In the genomic region with DNA sequence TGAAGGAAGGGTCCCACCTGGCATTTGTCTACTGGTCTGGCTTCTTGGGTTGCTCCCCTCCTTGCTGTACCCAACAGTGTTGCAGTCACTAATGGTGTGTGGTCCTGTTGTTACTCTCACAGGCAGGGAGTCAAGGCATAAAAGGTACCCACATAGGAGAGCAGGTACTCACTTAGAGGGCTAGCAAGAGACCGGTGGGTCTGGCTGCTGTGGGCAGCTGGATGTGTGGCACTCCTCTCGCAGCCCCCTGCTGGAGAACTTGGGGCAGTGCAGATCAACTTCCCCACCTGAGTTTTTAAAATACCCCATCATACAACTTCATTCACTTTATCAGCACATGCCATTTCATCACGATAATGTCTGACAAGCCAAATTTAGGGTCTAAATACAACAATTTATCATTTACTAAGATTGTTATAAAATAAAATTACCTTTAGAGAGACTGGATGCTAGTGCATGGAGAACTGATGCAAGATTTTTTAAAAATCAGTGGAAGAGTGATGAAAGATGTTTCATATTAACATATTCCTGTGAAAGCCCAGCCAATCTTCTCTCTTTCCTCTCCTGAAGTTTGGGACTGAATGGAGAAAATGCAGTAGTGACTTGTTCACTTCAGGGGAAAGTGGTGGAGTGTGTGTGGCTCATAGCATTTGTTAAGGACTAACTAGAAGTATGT, we compare ENCODE assay signal across 8 cellular contexts. TPM values are rescaled to one million over a fixed set of nuclear protein-coding genes. Genes with fewer than 3 reads are reported as not detected.
DNase-seq lines count a peak whose midpoint lies in the region; ATAC-seq and TF ChIP-seq lines count a peak whose summit lies in the region.

No MANE protein-coding gene starts in this region.

- 9 to 29% methylated on average over 3 of the region's 3 CpGs for WGBS in sigmoid colon, 2 donors

- H3K27me3 ChIP-seq in HL-60 (ENCODE audit: insufficient read depth, poor library complexity, severe bottlenecking) (no peaks in the 10 kb centered on the region), sigmoid colon (no peaks in the 10 kb centered on the region)

- no peak for TF ChIP-seq EP300 in sigmoid colon (IDR thresholded peaks at IDR 0.05)

- intact Hi-C loops in cardiac septum (cut with DNase I) = loop anchor here (1.0 to 5.0 kb wide), 2 partner anchors 115 to 132 kb away; no protein-coding TSS in a partner anchor
- intact Hi-C loops in sigmoid colon (cut with DNase I) = loop anchor here (1.0 kb wide), 1 partner anchor 132 kb away; no protein-coding TSS in a partner anchor

- H3K36me3 Mint-ChIP-seq in activated naive CD4-positive, alpha-beta T cell treated with anti-CD3 and anti-CD28 coated beads, Interleukin-2, amount 50 U/mL, for 72 hours = no peaks in the 10 kb centered on the region

- peak overlapping the region in 1 of 2 donors; percentile 5 for H3K27ac Mint-ChIP-seq in activated naive CD4-positive, alpha-beta T cell treated with anti-CD3 and anti-CD28 coated beads, Interleukin-2, amount 50 U/mL, for 72 hours

- POLR2A ChIA-PET in RWPE1 (lab: Yijun Ruan, JAX; ENCODE audit: low non-redundant PET) = no interaction called here

- no peaks in the 10 kb centered on the region for H3K9me3 Mint-ChIP-seq in activated naive CD4-positive, alpha-beta T cell treated with anti-CD3 and anti-CD28 coated beads, Interleukin-2, amount 50 U/mL, for 72 hours

- H3K27ac ChIP-seq in HL-60 (replicated peaks) (no peak overlapping the region), RWPE1 (no peak overlapping the region), sigmoid colon (no peak overlapping the region)

- DNase-seq in NCI-H82 (lab: John Stamatoyannopoulos, UW) (peak; percentile 82), NCI-H82 treated with DMSO at 0.1 percent for 48 hours (lab: John Stamatoyannopoulos, UW; ENCODE audit: unreplicated experiment) (no peak), HL-60 (ENCODE audit: low read depth in 1 of 2, low spot score in 1 of 2) (peak in 1 of 2 experiments; percentile 18), RWPE1 (ENCODE audit: low spot score) (peak; percentile 71), cardiac septum (ENCODE audit: low spot score) (peak; percentile 78), sigmoid colon (no peak)
- DNase-seq in activated naive CD4-positive, alpha-beta T cell treated with anti-CD3 and anti-CD28 coated beads, Interleukin-2, amount 50 U/mL, for 72 hours (ENCODE audit: low spot score in 2 of 2) = peak in 1 of 2 donors; percentile 59

- ATAC-seq in activated naive CD4-positive, alpha-beta T cell treated with anti-CD3 and anti-CD28 coated beads, Interleukin-2, amount 50 U/mL, for 72 hours = peak; percentile 66 to 82
- ATAC-seq in HG03139 (IDR thresholded peaks at IDR 0.05; ENCODE audit: unreplicated experiment) = no peak

- no peak overlapping the region for H3K4me3 ChIP-seq in HL-60 (replicated peaks; ENCODE audit: insufficient read depth, low read length)
- H3K4me3 ChIP-seq in sigmoid colon = no peak overlapping the region

- peaks cover 0 to 23% (median 4%) of the 10 kb centered on the region in 4 donors for H3K36me3 ChIP-seq in sigmoid colon

- CTCF ChIA-PET in RWPE1 (lab: Yijun Ruan, JAX) = interaction anchor here (0.5 to 1.6 kb wide), 12 partner anchors 10 to 381 kb away, joined by 3 to 6 read pairs (median 4); no protein-coding TSS in a partner anchor

- TF ChIP-seq POLR2A in sigmoid colon (IDR thresholded peaks at IDR 0.05) = no peak

- H3K4me1 ChIP-seq in sigmoid colon = no peaks in the 10 kb centered on the region

- H3K9me3 ChIP-seq in sigmoid colon = no peaks in the 10 kb centered on the region

- peak; percentile 87 for TF ChIP-seq CTCF in HL-60 (IDR thresholded peaks at IDR 0.05; ENCODE audit: insufficient read depth, low read length)
- TF ChIP-seq CTCF in RWPE1 (conservative IDR thresholded peaks at IDR 0.05; ENCODE audit: low read depth) = peak; percentile 85
- peak; percentile 60 to 91 (median 81) for TF ChIP-seq CTCF in sigmoid colon (IDR thresholded peaks at IDR 0.05)

RNA-seq across cellular contexts. Expression of gene ACP6, which starts 42.8 kb away (rescaled TPM):
- total RNA-seq in activated naive CD4-positive, alpha-beta T cell treated with anti-CD3 and anti-CD28 coated beads, Interleukin-2, amount 50 U/mL, for 72 hours = 10 to 100 TPM in 1 of 2 donors, 1 to 10 TPM in 1; 9.0 to 19.6 TPM
- 10.9 TPM for total RNA-seq in cardiac septum
- 10 to 100 TPM in 3 of 4 donors, 1 to 10 TPM in 1; 7.1 to 27.8 (median 16.7) TPM for total RNA-seq in sigmoid colon
- 10 to 100 TPM in 1 of 3 donors, 1 to 10 TPM in 2; 3.5 to 15.3 (median 5.4) TPM for polyA plus RNA-seq in sigmoid colon

Comparison
In these comparisons a context has a peak if more than half of its experiments do, and no peak if none do; other contexts are left out.
1. DNase-seq: peak in NCI-H82 (single experiment), RWPE1 (single experiment) and cardiac septum (single experiment); none in NCI-H82 treated with DMSO at 0.1 percent for 48 hours (single experiment) and sigmoid colon (single experiment).
2. Peak in every context shown above with its lines, with median percentiles within 50 percentile points of each other: CTCF ChIP-seq.